19 cellular contexts compared by ENCODE assay signal in genomic region chr21:42253466-42253865, GRCh38. TPM values are rescaled to one million over a fixed set of nuclear protein-coding genes. Genes with fewer than 3 reads are reported as not detected.
DNase-seq lines count a peak whose midpoint lies in the region; ATAC-seq and TF ChIP-seq lines count a peak whose summit lies in the region.
"Had no signal": no experiment of that assay in that cellular context is flagged by ENCODE, and none has a peak within 500 bp of the region (broad histone marks: within the 10 kb centered on the region; RNA-seq: fewer than 3 reads in every experiment).

No MANE protein-coding gene starts in this region.

- no peak for DNase-seq in OCI-LY7 (ENCODE audit: low spot score)
- DNase-seq in dorsolateral prefrontal cortex: no peak
- no peak for DNase-seq in neuronal stem cell (ENCODE audit: low spot score)
- DNase-seq in globus pallidus (ENCODE audit: low spot score): no peak
- no peak for DNase-seq in hippocampal formation (lab: John Stamatoyannopoulos, UW)
- DNase-seq: BE2C; DMS79; MM.1S; NCI-H1092 treated with DMSO at 0.1 percent for 48 hours; NCI-H146; NCI-H2029 treated with DMSO at 0.1 percent for 48 hours; NCI-H2171; NCI-H69; NK-92 treated with Interleukin-12 subunit alpha and Interleukin-12 subunit beta, amount 100 ng/mL, for 24 hours; OCI-M1; SHP77 treated with DMSO at 0.1 percent for 48 hours had no signal

- H3K79me2 ChIP-seq in OCI-LY7 (ENCODE audit: insufficient read depth, low read depth, low read length): peaks cover 31% of the 10 kb centered on the region; the same call in 1 of the 2 replicates

- intact Hi-C loops in OCI-LY7 (cut with micrococcal nuclease; ENCODE audit: unreplicated experiment): no loop called here
- intact Hi-C loops in dorsolateral prefrontal cortex (cut with DNase I): loop anchor here in 1 of 2 donors (5.0 kb wide), 1 partner anchor 81 kb away; no protein-coding TSS in a partner anchor

- H2BK120ac ChIP-seq in neuronal stem cell (ENCODE audit: low read depth, low read length): no peak overlapping the region

- ATAC-seq in HG03280 (IDR thresholded peaks at IDR 0.05; ENCODE audit: unreplicated experiment): no peak

- no peak overlapping the region; a peak in 1 of 22 replicates for H3K27ac ChIP-seq in BLaER1 treated with 17β-estradiol and CSF1 and Interleukin-3, amounts not matched to agents 10 nM and 100 nM
- H3K27ac ChIP-seq in OCI-LY7 (ENCODE audit: low read depth, low read length, poor library complexity, severe bottlenecking) (peak overlapping the region; percentile 19), dorsolateral prefrontal cortex (peak overlapping the region in 58 of 59 donors; percentile 51 to 95 (median 84)), neuronal stem cell (replicated peaks; ENCODE audit: low read length) (no peak overlapping the region)

- WGBS in neuronal stem cell (ENCODE audit: extremely low coverage in 2 of 2, insufficient read length in 2 of 2, insufficient replicate concordance in 1 of 2), 2 donors: no CpG with 5 or more reads among the region's 8 CpGs

- H3K4ac ChIP-seq in neuronal stem cell (ENCODE audit: low read length): no peak overlapping the region

- H3K9ac ChIP-seq in BLaER1 treated with 17β-estradiol and CSF1 and Interleukin-3, amounts not matched to agents 10 nM and 100 nM: peak overlapping the region in 1 of 11 experiments; percentile 3; a peak in 1 of 22 replicates
- no peak overlapping the region for H3K9ac ChIP-seq in neuronal stem cell (ENCODE audit: low read depth, low read length, poor library complexity)

- no peak overlapping the region for H3K14ac ChIP-seq in neuronal stem cell (ENCODE audit: low read length)

- no peak overlapping the region for H2BK15ac ChIP-seq in neuronal stem cell (ENCODE audit: low read length)

- H3K4me1 ChIP-seq in BLaER1 treated with 17β-estradiol and CSF1 and Interleukin-3, amounts not matched to agents 10 nM and 100 nM: peaks cover 55 to 82% (median 70%) of the 10 kb centered on the region in 10 experiments
- peaks cover 79% of the 10 kb centered on the region for H3K4me1 ChIP-seq in OCI-LY7 (ENCODE audit: insufficient read depth, low read length, poor library complexity, severe bottlenecking)
- peaks cover 0 to 6% of the 10 kb centered on the region in 2 donors for H3K4me1 ChIP-seq in neuronal stem cell (ENCODE audit: control insufficient read depth in 2 of 2, insufficient read depth in 1 of 2, low read depth in 1 of 2, low read length in 2 of 2)

- H3K4me2 ChIP-seq in BLaER1 treated with 17β-estradiol and CSF1 and Interleukin-3, amounts not matched to agents 10 nM and 100 nM: peak overlapping the region; percentile 42 to 71 (median 52); a peak in 16 of 22 replicates
- H3K4me2 ChIP-seq in OCI-LY7 (ENCODE audit: low read length): peak overlapping the region; percentile 45
- no peak overlapping the region for H3K4me2 ChIP-seq in neuronal stem cell (ENCODE audit: insufficient read depth, low read length, poor library complexity, severe bottlenecking)

- BruUV-seq in OCI-LY7 (replicated peaks; lab: Mats Ljungman, UMichigan): no TSS peak

- no peaks in the 10 kb centered on the region for H3K27me3 ChIP-seq in BLaER1 treated with 17β-estradiol and CSF1 and Interleukin-3, amounts not matched to agents 10 nM and 100 nM
- H3K27me3 ChIP-seq in dorsolateral prefrontal cortex (no peaks in the 10 kb centered on the region), neuronal stem cell (ENCODE audit: control insufficient read depth in 3 of 3, insufficient read depth in 3 of 3, low read depth in 1 of 3, low read length in 3 of 3) (no peaks in the 10 kb centered on the region)
- H3K27me3 ChIP-seq: BE2C had no signal

- no peak overlapping the region for H4K8ac ChIP-seq in neuronal stem cell (ENCODE audit: low read depth, low read length)

- CTCF ChIA-PET in OCI-LY7 (lab: Charles Lee; ENCODE audit: unreplicated experiment): interaction anchor here (1.5 kb wide), 1 partner anchor 71 kb away, joined by 3 read pairs; no protein-coding TSS in a partner anchor

- H3K18ac ChIP-seq in neuronal stem cell (ENCODE audit: low read length): no peak overlapping the region

- H3K4me3 ChIP-seq in BLaER1 treated with 17β-estradiol and CSF1 and Interleukin-3, amounts not matched to agents 10 nM and 100 nM: no peak overlapping the region
- H3K4me3 ChIP-seq in OCI-LY7 (ENCODE audit: low read depth, low read length, poor library complexity, severe bottlenecking) (no peak overlapping the region), dorsolateral prefrontal cortex (no peak overlapping the region), neuronal stem cell (ENCODE audit: low read length in 2 of 2) (no peak overlapping the region)

- no peak overlapping the region for H3K23ac ChIP-seq in neuronal stem cell (ENCODE audit: low read depth, low read length, poor library complexity)

- TF ChIP-seq CTCF in OCI-LY7 (conservative IDR thresholded peaks at IDR 0.05; ENCODE audit: low read length) (no peak), dorsolateral prefrontal cortex (IDR thresholded peaks at IDR 0.05 in 54 of 56, conservative IDR thresholded peaks at IDR 0.05 in 2 of 56; ENCODE audit: low read depth in 1 of 56, partially characterized antibody in 56 of 56) (no peak)

- H3K9me3 ChIP-seq in BLaER1 treated with 17β-estradiol and CSF1 and Interleukin-3, amounts not matched to agents 10 nM and 100 nM (replicated peaks in 1 of 11): no peaks in the 10 kb centered on the region
- H3K9me3 ChIP-seq in OCI-LY7 (ENCODE audit: low read length): no peaks in the 10 kb centered on the region
- H3K9me3 ChIP-seq in neuronal stem cell (replicated peaks in 1 of 2; ENCODE audit: control insufficient read depth in 2 of 2, insufficient read depth in 1 of 2, low read depth in 1 of 2, low read length in 2 of 2): no peaks in the 10 kb centered on the region
- H3K9me3 ChIP-seq: BE2C had no signal

- peaks cover 39 to 100% (median 90%) of the 10 kb centered on the region in 11 experiments; a peak in 20 of 22 replicates for H4K20me1 ChIP-seq in BLaER1 treated with 17β-estradiol and CSF1 and Interleukin-3, amounts not matched to agents 10 nM and 100 nM
- H4K20me1 ChIP-seq in OCI-LY7 (ENCODE audit: insufficient read depth, low read length): no peaks in the 10 kb centered on the region

- no peak overlapping the region for H2BK5ac ChIP-seq in neuronal stem cell (ENCODE audit: low read length)

- H3K36me3 ChIP-seq in BLaER1 treated with 17β-estradiol and CSF1 and Interleukin-3, amounts not matched to agents 10 nM and 100 nM: peaks cover 0 to 29% (median 0%) of the 10 kb centered on the region in 11 experiments; a peak in 4 of 22 replicates
- H3K36me3 ChIP-seq in OCI-LY7 (ENCODE audit: insufficient read depth, low read length) (no peaks in the 10 kb centered on the region), neuronal stem cell (replicated peaks in 1 of 2; ENCODE audit: control insufficient read depth in 2 of 2, insufficient read depth in 2 of 2, low read length in 2 of 2) (peaks cover 0 to 1% of the 10 kb centered on the region in 2 donors)
- H3K36me3 ChIP-seq: BE2C had no signal

- no peaks in the 10 kb centered on the region for H3K79me1 ChIP-seq in neuronal stem cell (ENCODE audit: low read depth, low read length)

- no peak overlapping the region for H4K91ac ChIP-seq in neuronal stem cell (ENCODE audit: low read depth, low read length, poor library complexity)

- no peak overlapping the region for H2AFZ ChIP-seq in OCI-LY7 (ENCODE audit: low read length)
- no peak overlapping the region for H2AFZ ChIP-seq in neuronal stem cell (ENCODE audit: low read length)

- POLR2A ChIA-PET in OCI-LY7 (lab: Charles Lee): interaction anchor here (0.6 to 2.4 kb wide), 5 partner anchors 14 to 135 kb away, joined by 3 to 5 read pairs (median 5); no protein-coding TSS in a partner anchor

- no peak overlapping the region for H2BK12ac ChIP-seq in neuronal stem cell (ENCODE audit: low read length)

- H2AK5ac ChIP-seq in neuronal stem cell (ENCODE audit: low read depth, low read length): peak overlapping the region; percentile 89

- no peaks in the 10 kb centered on the region for H3K9me2 ChIP-seq in OCI-LY7 (ENCODE audit: insufficient read depth, low read length)

RNA-seq across cellular contexts. Expression of gene ABCG1, which starts 34.5 kb away (rescaled TPM):
- 13.2 and 16.7 TPM in 2 replicates for total RNA-seq in OCI-LY7 (2014; rRNA removed; shearing (Covaris generic))
- total RNA-seq in OCI-LY7 (2022) (17.3 and 18.8 TPM in 2 replicates), dorsolateral prefrontal cortex (10 to 100 TPM; 23.5 to 64.8 (median 43.0) TPM)
- 1.4 TPM for polyA plus RNA-seq in neuronal stem cell (2013, experiment 1 of 2)
- 1.8 TPM for polyA plus RNA-seq in neuronal stem cell (2013, experiment 2 of 2)
- total RNA-seq: LHCN-M2 had no signal

Comparison
In these comparisons a context has a peak if more than half of its experiments do, and no peak if none do; other contexts are left out.
1. H3K27ac ChIP-seq: peak in OCI-LY7 (single experiment) and dorsolateral prefrontal cortex (58 of 59); none in BLaER1 treated with 17β-estradiol and CSF1 and Interleukin-3, amounts not matched to agents 10 nM and 100 nM (0 of 11) and neuronal stem cell (single experiment).